ENCODE assay signal across 18 cellular contexts in the genomic region with DNA sequence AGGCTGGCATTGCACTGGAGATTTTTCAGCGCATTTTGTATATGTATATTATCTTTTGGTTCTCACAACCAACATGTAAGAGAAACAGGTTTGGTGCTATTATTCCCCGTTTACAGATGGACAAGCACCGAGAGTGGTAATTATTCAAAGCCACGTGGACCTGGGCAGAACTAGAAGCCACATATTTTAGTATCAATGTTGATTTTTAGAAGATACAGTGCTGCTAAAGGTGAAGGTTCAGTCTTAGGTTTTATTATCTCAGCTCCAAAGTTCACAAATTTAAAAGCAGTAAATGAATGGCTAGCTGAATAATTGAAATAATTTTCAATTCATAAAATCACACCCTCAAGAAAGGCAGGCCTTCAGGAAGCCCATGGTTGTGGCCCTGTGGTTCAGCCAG.
"Had no signal": no experiment of that assay in that cellular context is flagged by ENCODE, and none has a peak within 500 bp of the region (broad histone marks: within the 10 kb centered on the region; RNA-seq: fewer than 3 reads in every experiment).

No MANE protein-coding gene starts in this region.

- H3K4me1 ChIP-seq: left lung had no signal

- ATAC-seq: activated CD4-positive, CD25-positive, alpha-beta regulatory T cell treated with anti-CD3 and anti-CD28 coated beads, Interleukin-2, amount 50 U/mL, for 24 hours; gastroesophageal sphincter; left lung; naive thymus-derived CD8-positive, alpha-beta T cell had no signal

- H3K27me3 Mint-ChIP-seq: type B pancreatic cell had no signal

- H3K27ac ChIP-seq: brain microvascular endothelial cell, gastroesophageal sphincter, left lung, SK-N-MC had no signal

- H3K27ac Mint-ChIP-seq: activated naive CD8-positive, alpha-beta T cell treated with anti-CD3 and anti-CD28 coated beads, Interleukin-2, amount 10 ng/mL, durations not matched to agents 7 days and 5 days had no signal

- H3K9me3 Mint-ChIP-seq: activated naive CD8-positive, alpha-beta T cell treated with anti-CD3 and anti-CD28 coated beads, Interleukin-2, amount 10 ng/mL, durations not matched to agents 7 days and 5 days had no signal

- H3K36me3 Mint-ChIP-seq: activated naive CD8-positive, alpha-beta T cell treated with anti-CD3 and anti-CD28 coated beads, Interleukin-2, amount 10 ng/mL, durations not matched to agents 7 days and 5 days; naive thymus-derived CD8-positive, alpha-beta T cell had no signal

- DNase-seq: activated CD4-positive, alpha-beta T cell treated with anti-CD3 and anti-CD28 coated beads, Interleukin-2, amount 50 U/mL, for 1 hour; activated gamma-delta T cell; activated naive CD8-positive, alpha-beta T cell treated with anti-CD3 and anti-CD28 coated beads, Interleukin-2, amount 10 ng/mL, durations not matched to agents 7 days and 5 days; activated T-cell treated with anti-CD3 and anti-CD28 coated beads, Interleukin-2, amount 50 U/mL, for 48 hours; anterior cingulate cortex; brain microvascular endothelial cell; cerebellar nuclear complex; naive thymus-derived CD8-positive, alpha-beta T cell; stimulated activated CD4-positive, alpha-beta T cell treated with anti-CD3 and anti-CD28 coated beads, Interleukin-15, amount 100 ng/mL, for 24 hours; stimulated activated CD4-positive, alpha-beta T cell treated with anti-CD3 and anti-CD28 coated beads, Interleukin-4, amount 100 ng/mL, for 1 hour; stimulated activated naive CD4-positive, alpha-beta T cell; T1000 had no signal

- H3K4me3 Mint-ChIP-seq: activated naive CD8-positive, alpha-beta T cell treated with anti-CD3 and anti-CD28 coated beads, Interleukin-2, amount 10 ng/mL, durations not matched to agents 7 days and 5 days; type B pancreatic cell had no signal

- H3K4me3 ChIP-seq: gastroesophageal sphincter, left lung, mucosa of descending colon, SK-N-MC had no signal

- H3K27me3 ChIP-seq: brain microvascular endothelial cell, gastroesophageal sphincter, left lung had no signal

- H3K9me3 ChIP-seq: gastroesophageal sphincter, left lung, mucosa of descending colon had no signal

- H3K36me3 ChIP-seq: brain microvascular endothelial cell, gastroesophageal sphincter, left lung had no signal
